Comparison of ENCODE assay signal across 8 cellular contexts in the genomic region with DNA sequence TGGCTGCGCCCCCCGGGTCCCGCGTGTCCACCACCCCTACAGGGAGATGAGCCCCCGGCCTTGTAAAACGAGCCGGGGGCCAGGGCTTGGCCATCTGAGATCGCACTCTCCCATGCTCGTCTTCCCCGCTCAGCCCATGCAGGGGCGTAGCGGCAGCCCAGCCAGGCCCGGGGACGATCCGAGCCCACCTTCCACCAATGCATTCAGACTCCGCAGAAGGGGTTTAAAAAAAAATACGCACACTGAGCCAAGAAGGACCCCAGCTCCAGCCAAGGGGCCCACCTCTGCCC. TPM values are rescaled to one million over a fixed set of nuclear protein-coding genes. Genes with fewer than 3 reads are reported as not detected.
A peak's percentile ranks its signal among the peaks of the same experiment; 100 is the strongest.
DNase-seq lines count a peak whose midpoint lies in the region; ATAC-seq, FAIRE-seq and TF ChIP-seq lines count a peak whose summit lies in the region.

No MANE protein-coding gene starts in this region.

- POLR2A ChIA-PET in HepG2 (lab: Yijun Ruan, JAX), result interaction anchor here (0.8 to 2.5 kb wide), 12 partner anchors 48 to 800 kb away, joined by 3 to 16 read pairs (median 5); partner anchors contain the start of genes FBXO9 and LRRC1

- peak overlapping the region; percentile 76 for H3K4me3 ChIP-seq in SU-DHL-6 (ENCODE audit: insufficient read depth, low read length, poor library complexity, severe bottlenecking)
- H3K4me3 ChIP-seq in HepG2 (replicated peaks in 1 of 3; ENCODE audit: insufficient read depth in 1 of 3, low read depth in 2 of 3, low read length in 3 of 3), result peak overlapping the region; percentile 83 to 95 (median 90)

- H3K9ac ChIP-seq in SU-DHL-6 (ENCODE audit: low read length), result peak overlapping the region; percentile 63
- H3K9ac ChIP-seq in HepG2 (ENCODE audit: insufficient read depth, low read depth, low read length), result peak overlapping the region; percentile 91

- peak overlapping the region; percentile 99 for H2AFZ ChIP-seq in SU-DHL-6 (ENCODE audit: low read depth, low read length, severe bottlenecking)
- H2AFZ ChIP-seq in HepG2 (ENCODE audit: low read length), result peak overlapping the region; percentile 57

- H3K27me3 ChIP-seq in SU-DHL-6 (ENCODE audit: low read length), result no peaks in the 10 kb centered on the region
- no peaks in the 10 kb centered on the region for H3K27me3 ChIP-seq in HepG2 (ENCODE audit: control insufficient read depth in 1 of 2, insufficient read depth in 2 of 2, low read length in 2 of 2)

- peaks cover 24% of the 10 kb centered on the region for H3K4me1 ChIP-seq in HepG2 (ENCODE audit: insufficient read depth, low read length)

- no peaks in the 10 kb centered on the region for H3K9me3 ChIP-seq in SU-DHL-6 (ENCODE audit: insufficient read depth, low read length)
- H3K9me3 ChIP-seq in HepG2 (ENCODE audit: low read length), result no peaks in the 10 kb centered on the region

- no peaks in the 10 kb centered on the region for H3K79me2 ChIP-seq in SU-DHL-6 (ENCODE audit: insufficient read depth, low read length)
- H3K79me2 ChIP-seq in HepG2 (ENCODE audit: insufficient read depth, low read length), result peaks cover 4% of the 10 kb centered on the region

- H3K27me3 Mint-ChIP-seq in central memory CD8-positive, alpha-beta T cell, result no peaks in the 10 kb centered on the region
- peaks cover 0 to 5% of the 10 kb centered on the region in 2 donors for H3K27me3 Mint-ChIP-seq in stimulated activated naive B cell treated with anti-CD40 and anti-IgM and Interleukin-4, amounts not matched to agents 10 μg/mL and 1 μg/mL and 100 μg/mL, for 72 hours

- H3K27ac ChIP-seq in SU-DHL-6 (ENCODE audit: low read depth, low read length) (no peak overlapping the region), HepG2 (ENCODE audit: extremely low read length, insufficient read depth, low read length) (peak overlapping the region; percentile 91)

- TF ChIP-seq CTCF in SU-DHL-6 (IDR thresholded peaks at IDR 0.05; ENCODE audit: insufficient read depth, low read length, poor library complexity, severe bottlenecking), result no peak
- no peak for TF ChIP-seq CTCF in HepG2 (CRISPR knock-in tag; IDR thresholded peaks at IDR 0.05)

- no peak for TF ChIP-seq POLR2A in HepG2 (IDR thresholded peaks at IDR 0.05; ENCODE audit: insufficient read depth in 1 of 2, low read depth in 2 of 2, low read length in 2 of 2)

- peaks cover 23% of the 10 kb centered on the region for H3K36me3 Mint-ChIP-seq in central memory CD8-positive, alpha-beta T cell (ENCODE audit: insufficient read depth)
- peaks cover 2 to 17% of the 10 kb centered on the region in 2 donors for H3K36me3 Mint-ChIP-seq in stimulated activated naive B cell treated with anti-CD40 and anti-IgM and Interleukin-4, amounts not matched to agents 10 μg/mL and 1 μg/mL and 100 μg/mL, for 72 hours

- H3K9me3 Mint-ChIP-seq in central memory CD8-positive, alpha-beta T cell, result no peaks in the 10 kb centered on the region
- H3K9me3 Mint-ChIP-seq in stimulated activated naive B cell treated with anti-CD40 and anti-IgM and Interleukin-4, amounts not matched to agents 10 μg/mL and 1 μg/mL and 100 μg/mL, for 72 hours, result no peaks in the 10 kb centered on the region

- peaks cover 26% of the 10 kb centered on the region for H3K4me1 Mint-ChIP-seq in central memory CD8-positive, alpha-beta T cell
- H3K4me1 Mint-ChIP-seq in stimulated activated naive B cell treated with anti-CD40 and anti-IgM and Interleukin-4, amounts not matched to agents 10 μg/mL and 1 μg/mL and 100 μg/mL, for 72 hours, result peaks cover 22 to 37% of the 10 kb centered on the region in 2 donors

- TF ChIP-seq EP300 in HepG2 (IDR thresholded peaks at IDR 0.05; ENCODE audit: low read depth in 2 of 2, low read length in 2 of 2) (no peak), HepG2 (CRISPR knock-in tag; IDR thresholded peaks at IDR 0.05; ENCODE audit: borderline replicate concordance) (no peak)

- no peaks in the 10 kb centered on the region for H3K9me2 ChIP-seq in SU-DHL-6 (replicated peaks; ENCODE audit: insufficient read depth, low read length)

- no peak for TF ChIP-seq RAD21 in HepG2 (CRISPR knock-in tag; IDR thresholded peaks at IDR 0.05)

- peaks cover 13% of the 10 kb centered on the region for H3F3A ChIP-seq in SU-DHL-6 (ENCODE audit: insufficient read depth)

- peak; percentile 32 for DNase-seq in stimulated activated CD4-positive, alpha-beta T cell treated with anti-CD3 and anti-CD28 coated beads, Interleukin-12 subunit alpha, Interleukin-12 subunit beta, amount 100 ng/mL, for 4 hours
- DNase-seq in stimulated activated CD4-positive, alpha-beta T cell treated with anti-CD3 and anti-CD28 coated beads, Interleukin-2, amount 100 ng/mL, for 48 hours, result no peak
- peak in 1 of 2 donors; percentile 17 for DNase-seq in central memory CD8-positive, alpha-beta T cell (ENCODE audit: low spot score in 2 of 2)
- no peak for DNase-seq in HepG2 (ENCODE audit: low spot score)
- DNase-seq in stimulated activated naive B cell treated with anti-CD40 and anti-IgM and Interleukin-4, amounts not matched to agents 10 μg/mL and 1 μg/mL and 100 μg/mL, for 72 hours, result no peak
- no peak for DNase-seq in stimulated activated naive CD4-positive, alpha-beta T cell treated with Interleukin-2 at 50 U/mL for 16 hours (lab: John Stamatoyannopoulos, UW)

- CTCF ChIA-PET in HepG2 (lab: Yijun Ruan, JAX; ENCODE audit: low intra/inter-chr PET ratio, low total read pairs), result interaction anchor here (1.9 kb wide), 1 partner anchor 490 kb away, joined by 9 read pairs; no protein-coding TSS in a partner anchor

- in situ Hi-C loops in HepG2 (cut with HindIII; ENCODE audit: extremely low pct_ligation_motif_present, low pct_unique_long_range_greater_than_20kb), result no loop called here

- peak; percentile 1 for ATAC-seq in HG03060 (IDR thresholded peaks at IDR 0.05; ENCODE audit: low read depth, unreplicated experiment)
- no peak for ATAC-seq in central memory CD8-positive, alpha-beta T cell (replicated peaks; ENCODE audit: extremely low read depth, poor library complexity, severe bottlenecking)
- peak; percentile 78 for ATAC-seq in HepG2
- peak; percentile 40 to 43 for ATAC-seq in stimulated activated naive B cell treated with anti-CD40 and anti-IgM and Interleukin-4, amounts not matched to agents 10 μg/mL and 1 μg/mL and 100 μg/mL, for 72 hours (replicated peaks)

- WGBS in HepG2 (ENCODE audit: low lambda C conversion rate), result 1% methylated on average over 17 of the region's 17 CpGs

- H4K20me1 ChIP-seq in SU-DHL-6 (ENCODE audit: low read depth, low read length) (no peaks in the 10 kb centered on the region), HepG2 (ENCODE audit: insufficient read depth, low read length) (peaks cover 7% of the 10 kb centered on the region; the same call in 1 of the 2 replicates)

- H3K36me3 ChIP-seq in SU-DHL-6 (ENCODE audit: low read length), result no peaks in the 10 kb centered on the region
- no peaks in the 10 kb centered on the region; a peak in 1 of 5 replicates for H3K36me3 ChIP-seq in HepG2 (replicated peaks in 1 of 2; ENCODE audit: control insufficient read depth in 1 of 2, insufficient read depth in 2 of 2, low read length in 2 of 2)

- H3K4me2 ChIP-seq in SU-DHL-6 (ENCODE audit: low read depth, low read length, poor library complexity, severe bottlenecking) (peak overlapping the region; percentile 85), HepG2 (ENCODE audit: low read depth, low read length) (peak overlapping the region; percentile 79)

- intact Hi-C loops in HepG2 (cut with micrococcal nuclease; ENCODE audit: unreplicated experiment), result loop anchor here (1.0 to 10.0 kb wide), 8 partner anchors 76 to 710 kb away; partner anchors contain the start of genes MCM3 and TMEM14A

- peak overlapping the region; percentile 100 for H3K27ac Mint-ChIP-seq in central memory CD8-positive, alpha-beta T cell (ENCODE audit: low read depth)
- peak overlapping the region; percentile 100 for H3K27ac Mint-ChIP-seq in stimulated activated naive B cell treated with anti-CD40 and anti-IgM and Interleukin-4, amounts not matched to agents 10 μg/mL and 1 μg/mL and 100 μg/mL, for 72 hours

- TSS peak; percentile 52 for BruUV-seq in HepG2 (replicated peaks; lab: Mats Ljungman, UMichigan)

- no peak for FAIRE-seq in HepG2 (lab: Jason Lieb, UNC)

- H3K4me3 Mint-ChIP-seq in central memory CD8-positive, alpha-beta T cell, result peak overlapping the region; percentile 86
- peak overlapping the region; percentile 89 to 92 for H3K4me3 Mint-ChIP-seq in stimulated activated naive B cell treated with anti-CD40 and anti-IgM and Interleukin-4, amounts not matched to agents 10 μg/mL and 1 μg/mL and 100 μg/mL, for 72 hours

TF ChIP-seq in HepG2, 621 proteins besides CTCF, POLR2A, EP300 and RAD21 (continues in another document):
- TF ChIP-seq ZNF260 (CRISPR knock-in tag; IDR thresholded peaks at IDR 0.05; ENCODE audit: borderline replicate concordance, low read depth) (no peak), EHMT2 (IDR thresholded peaks at IDR 0.05; ENCODE audit: borderline replicate concordance, low read depth, low read length) (no peak; the same call in 1 of the 2 replicates), ZNF296 (CRISPR knock-in tag; conservative IDR thresholded peaks at IDR 0.05) (peak; percentile 88), ZFYVE20 (CRISPR knock-in tag; IDR thresholded peaks at IDR 0.05; ENCODE audit: borderline replicate concordance, low read depth) (no peak), ATF7 (IDR thresholded peaks at IDR 0.05) (no peak), ATF7 (CRISPR knock-in tag; IDR thresholded peaks at IDR 0.05) (0 out of 2 replicates have a peak, but pooled peaks have one; percentile 67)

RNA-seq across cellular contexts. Expression of gene GSTA4, which starts 0.3 kb away (rescaled TPM):
- 53.6 and 70.3 TPM in 2 replicates for total RNA-seq in HepG2 (2016; rRNA removed; fragmentation: Illumina TruSeq; extraction: Trizol)
- 9.4 and 12.3 TPM in 2 replicates for total RNA-seq in HepG2 (2016; cell fraction: cytosol; rRNA removed; fragmentation: Illumina TruSeq; extraction: Trizol; ENCODE audit: low read depth)
- total RNA-seq in HepG2 (2016; cell fraction: insoluble cytoplasmic fraction; rRNA removed; fragmentation: Illumina TruSeq; extraction: Trizol), result 52.2 and 73.2 TPM in 2 replicates
- 19.9 and 21.3 TPM in 2 replicates for total RNA-seq in HepG2 (2016; cell fraction: membrane; rRNA removed; fragmentation: Illumina TruSeq; extraction: Trizol)
- total RNA-seq in HepG2 (2016; cell fraction: nucleus; rRNA removed; fragmentation: Illumina TruSeq; extraction: Trizol), result 30.5 and 33.7 TPM in 2 replicates
- 25.9 and 34.1 TPM in 2 replicates for polyA plus RNA-seq in HepG2 (2011; rRNA removed)
- polyA plus RNA-seq in HepG2 (2011; cell fraction: cytosol; rRNA removed), result 11.9 and 18.2 TPM in 2 replicates
- 23.0 and 31.9 TPM in 2 replicates for polyA plus RNA-seq in HepG2 (2011; cell fraction: nucleus; rRNA removed)
- 21.2 and 30.4 TPM in 2 replicates for polyA plus RNA-seq in HepG2 (2012)
- 9.0 and 11.2 TPM in 2 replicates for polyA plus RNA-seq in HepG2 (2016; cell fraction: cytosol; fragmentation: Illumina TruSeq; extraction: Trizol; ENCODE audit: low read depth)
- 78.1 and 82.8 TPM in 2 replicates for polyA plus RNA-seq in HepG2 (2016; cell fraction: insoluble cytoplasmic fraction; fragmentation: Illumina TruSeq; extraction: Trizol; ENCODE audit: low read depth)
- 16.5 and 17.2 TPM in 2 replicates for polyA plus RNA-seq in HepG2 (2016; cell fraction: membrane; fragmentation: Illumina TruSeq; extraction: Trizol; ENCODE audit: low read depth)
- polyA plus RNA-seq in HepG2 (2016; cell fraction: nucleus; fragmentation: Illumina TruSeq; extraction: Trizol; ENCODE audit: insufficient read depth, low read depth), result 59.6 and 59.7 TPM in 2 replicates
- polyA minus RNA-seq in HepG2 (2011; rRNA and poly(A)+ RNA removed; ENCODE audit: low replicate concordance), result 0.33 and 3.9 TPM in 2 replicates
- polyA minus RNA-seq in HepG2 (2011; cell fraction: cytosol; rRNA and poly(A)+ RNA removed), result 5.7 and 7.4 TPM in 2 replicates
- 8.8 and 12.4 TPM in 2 replicates for polyA minus RNA-seq in HepG2 (2011; cell fraction: nucleus; rRNA and poly(A)+ RNA removed)
